ENCODE assay signal across 28 cellular contexts in genomic region chr13:95931300-95932025, GRCh38.
"Had no signal": no experiment of that assay in that cellular context is flagged by ENCODE, and none has a peak within 500 bp of the region (broad histone marks: within the 10 kb centered on the region; RNA-seq: fewer than 3 reads in every experiment).

No MANE protein-coding gene starts in this region.

- H3K9ac ChIP-seq: neural progenitor cell, parathyroid adenoma had no signal

- H3K27me3 Mint-ChIP-seq: naive B cell, progenitor cell of endocrine pancreas had no signal

- H3K4me1 Mint-ChIP-seq: mesothelial cell of epicardium; naive B cell; natural killer cell; nephron progenitor cell; neural progenitor cell; stimulated activated effector memory CD8-positive, alpha-beta T cell treated with anti-CD3 and anti-CD28 coated beads, Interleukin-12 subunit alpha, Interleukin-12 subunit beta, amount 100 ng/mL, for 72 hours had no signal

- FAIRE-seq: keratinocyte, urothelium cell line had no signal

- DNase-seq: head of caudate nucleus; hippocampal formation; left ventricle myocardium inferior; mesendoderm; naive B cell; natural killer cell; nephron progenitor cell; occipital lobe; stimulated activated CD4-positive, alpha-beta T cell treated with anti-CD3 and anti-CD28 coated beads, Interleukin-12 subunit alpha, Interleukin-12 subunit beta, amount 100 ng/mL, for 4 hours; stimulated activated CD4-positive, alpha-beta T cell treated with anti-CD3 and anti-CD28 coated beads, Interleukin-15, amount 100 ng/mL, for 24 hours; stimulated activated CD4-positive, alpha-beta T cell treated with anti-CD3 and anti-CD28 coated beads, Interleukin-2, amount 100 ng/mL, for 24 hours; stimulated activated CD4-positive, alpha-beta T cell treated with anti-CD3 and anti-CD28 coated beads, Interleukin-4, amount 100 ng/mL, for 1 hour; stimulated activated naive CD4-positive, alpha-beta T cell treated with Interleukin-2 at 50 U/mL for 16 hours; substantia nigra; transverse colon had no signal

- H3K27ac ChIP-seq: left ventricle myocardium inferior, neural progenitor cell, neutrophil, parathyroid adenoma, right atrium auricular region, skin epidermis, transverse colon, upper lobe of left lung had no signal

- H3K27me3 ChIP-seq: neural progenitor cell, neutrophil, right atrium auricular region, transverse colon, upper lobe of left lung had no signal

- ATAC-seq: natural killer cell; sciatic nerve; stimulated activated effector memory CD8-positive, alpha-beta T cell treated with anti-CD3 and anti-CD28 coated beads, Interleukin-12 subunit alpha, Interleukin-12 subunit beta, amount 100 ng/mL, for 72 hours had no signal

- H3K9me3 ChIP-seq: neutrophil had no signal

- H3K27ac Mint-ChIP-seq: mesothelial cell of epicardium; naive B cell; natural killer cell; nephron progenitor cell; neural progenitor cell; progenitor cell of endocrine pancreas; stimulated activated effector memory CD8-positive, alpha-beta T cell treated with anti-CD3 and anti-CD28 coated beads, Interleukin-12 subunit alpha, Interleukin-12 subunit beta, amount 100 ng/mL, for 72 hours had no signal

- H3K4me1 ChIP-seq: left ventricle myocardium inferior, neural progenitor cell, parathyroid adenoma, right atrium auricular region, transverse colon, upper lobe of left lung had no signal

- H3K4me3 Mint-ChIP-seq: mesothelial cell of epicardium; natural killer cell; nephron progenitor cell; neural progenitor cell; stimulated activated effector memory CD8-positive, alpha-beta T cell treated with anti-CD3 and anti-CD28 coated beads, Interleukin-12 subunit alpha, Interleukin-12 subunit beta, amount 100 ng/mL, for 72 hours had no signal

- H3K36me3 ChIP-seq: neutrophil had no signal

- H3K4me3 ChIP-seq: left ventricle myocardium inferior, lung, neural progenitor cell, right atrium auricular region, skin epidermis, transverse colon, upper lobe of left lung had no signal
